In genomic region chr3:50365842-50366220, GRCh38 we compare ENCODE assay signal across 6 cellular contexts. TPM values are rescaled to one million over a fixed set of nuclear protein-coding genes. Genes with fewer than 3 reads are reported as not detected.
DNase-seq lines count a peak whose midpoint lies in the region; ATAC-seq lines count a peak whose summit lies in the region.

No MANE protein-coding gene starts in this region.

- DNase-seq in CD8-positive, alpha-beta memory T cell = no peak
- DNase-seq in activated CD4-positive, alpha-beta memory T cell treated with anti-CD3 and anti-CD28 coated beads for 36 hours = no peak
- DNase-seq in mesendoderm (no peak), amygdala (lab: John Stamatoyannopoulos, UW) (no peak), NK-92 (lab: John Stamatoyannopoulos, UW; ENCODE audit: unreplicated experiment) (no peak)

- H3K27ac Mint-ChIP-seq in CD8-positive, alpha-beta memory T cell = peak overlapping the region; percentile 89 to 99 (median 94)
- no peak overlapping the region for H3K27ac Mint-ChIP-seq in activated CD4-positive, alpha-beta memory T cell treated with anti-CD3 and anti-CD28 coated beads for 36 hours

- no peak overlapping the region for H2BK120ac ChIP-seq in mesendoderm (ENCODE audit: low read depth, low read length)

- peak overlapping the region; percentile 65 for H3K56ac ChIP-seq in mesendoderm (ENCODE audit: low read length)

- no peaks in the 10 kb centered on the region for H3K9me3 Mint-ChIP-seq in CD8-positive, alpha-beta memory T cell
- H3K9me3 Mint-ChIP-seq in activated CD4-positive, alpha-beta memory T cell treated with anti-CD3 and anti-CD28 coated beads for 36 hours = no peaks in the 10 kb centered on the region

- peak overlapping the region; percentile 80 to 96 (median 88) for H3K4me3 Mint-ChIP-seq in CD8-positive, alpha-beta memory T cell
- H3K4me3 Mint-ChIP-seq in activated CD4-positive, alpha-beta memory T cell treated with anti-CD3 and anti-CD28 coated beads for 36 hours = peak overlapping the region; percentile 75

- ATAC-seq in HG02759 (IDR thresholded peaks at IDR 0.05; ENCODE audit: unreplicated experiment) = no peak

- H3K79me1 ChIP-seq in mesendoderm (ENCODE audit: low read length) = no peaks in the 10 kb centered on the region

- H3K4me3 ChIP-seq in CD8-positive, alpha-beta memory T cell (ENCODE audit: low read length) = peak overlapping the region; percentile 94
- no peak overlapping the region for H3K4me3 ChIP-seq in mesendoderm (ENCODE audit: low read length)

- no peak overlapping the region for H2BK15ac ChIP-seq in mesendoderm (replicated peaks; ENCODE audit: low read depth)

- no peaks in the 10 kb centered on the region for H3K27me3 ChIP-seq in CD8-positive, alpha-beta memory T cell (ENCODE audit: insufficient read depth, low read length, poor library complexity, severe bottlenecking)
- H3K27me3 ChIP-seq in mesendoderm (ENCODE audit: insufficient read depth, low read length, poor library complexity) = no peaks in the 10 kb centered on the region

- H3K18ac ChIP-seq in mesendoderm (ENCODE audit: low read length) = no peak overlapping the region

- peaks cover 14 to 48% (median 19%) of the 10 kb centered on the region in 3 donors for H3K4me1 Mint-ChIP-seq in CD8-positive, alpha-beta memory T cell
- H3K4me1 Mint-ChIP-seq in activated CD4-positive, alpha-beta memory T cell treated with anti-CD3 and anti-CD28 coated beads for 36 hours (ENCODE audit: low read depth) = peaks cover 20% of the 10 kb centered on the region

- H3K4me1 ChIP-seq in CD8-positive, alpha-beta memory T cell (ENCODE audit: insufficient read depth, low read length) = peaks cover 25% of the 10 kb centered on the region
- H3K4me1 ChIP-seq in mesendoderm (ENCODE audit: control insufficient read depth, low read depth, low read length) = no peaks in the 10 kb centered on the region

- H2BK5ac ChIP-seq in mesendoderm (ENCODE audit: low read length) = no peak overlapping the region

- CTCF ChIA-PET in CD8-positive, alpha-beta memory T cell (lab: Charles Lee) = interaction anchor here (0.8 to 1.5 kb wide), 8 partner anchors 10 to 203 kb away, joined by 3 to 7 read pairs (median 4); partner anchors contain the start of genes CYB561D2, HEMK1 and NPRL2
- CTCF ChIA-PET in activated CD4-positive, alpha-beta memory T cell treated with anti-CD3 and anti-CD28 coated beads for 36 hours (lab: Charles Lee) = interaction anchor here (1.0 to 2.2 kb wide), 2 partner anchors 172 to 177 kb away, joined by 4 to 11 read pairs; no protein-coding TSS in a partner anchor

- no peaks in the 10 kb centered on the region for H3K27me3 Mint-ChIP-seq in CD8-positive, alpha-beta memory T cell
- no peaks in the 10 kb centered on the region for H3K27me3 Mint-ChIP-seq in activated CD4-positive, alpha-beta memory T cell treated with anti-CD3 and anti-CD28 coated beads for 36 hours

- no peak overlapping the region for H3K4me2 ChIP-seq in mesendoderm (ENCODE audit: low read length)

- no CpG with 5 or more reads among the region's 5 CpGs for WGBS in mesendoderm (ENCODE audit: extremely low coverage, insufficient coverage, low lambda C conversion rate)

- H3K4ac ChIP-seq in mesendoderm (ENCODE audit: low read depth, low read length) = no peak overlapping the region

- H3K9ac ChIP-seq in mesendoderm (ENCODE audit: low read length) = peak overlapping the region; percentile 80

- no peak overlapping the region for H4K5ac ChIP-seq in mesendoderm (ENCODE audit: low read length)

- no peak overlapping the region for H4K8ac ChIP-seq in mesendoderm (ENCODE audit: low read depth, low read length)

- no peaks in the 10 kb centered on the region for H3K9me3 ChIP-seq in CD8-positive, alpha-beta memory T cell (ENCODE audit: low read length)

- H3K27ac ChIP-seq in CD8-positive, alpha-beta memory T cell (ENCODE audit: low read depth, low read length) = peak overlapping the region; percentile 88
- H3K27ac ChIP-seq in mesendoderm (ENCODE audit: low read depth, low read length) = no peak overlapping the region

- no peak overlapping the region for H2AK5ac ChIP-seq in mesendoderm (ENCODE audit: low read length)

- peaks cover 0 to 6% (median 0%) of the 10 kb centered on the region in 3 donors for H3K36me3 Mint-ChIP-seq in CD8-positive, alpha-beta memory T cell
- no peaks in the 10 kb centered on the region for H3K36me3 Mint-ChIP-seq in activated CD4-positive, alpha-beta memory T cell treated with anti-CD3 and anti-CD28 coated beads for 36 hours

- intact Hi-C loops in activated CD4-positive, alpha-beta memory T cell treated with anti-CD3 and anti-CD28 coated beads for 36 hours (cut with micrococcal nuclease) = loop anchor here (1.0 to 5.0 kb wide), 2 partner anchors 16 to 181 kb away; partner anchors contain the start of genes CYB561D2 and NPRL2

- H3K36me3 ChIP-seq in CD8-positive, alpha-beta memory T cell (ENCODE audit: insufficient read depth, low read length) = no peaks in the 10 kb centered on the region
- H3K36me3 ChIP-seq in mesendoderm (ENCODE audit: control insufficient read depth, insufficient read depth, low read length) = no peaks in the 10 kb centered on the region

- POLR2A ChIA-PET in CD8-positive, alpha-beta memory T cell (lab: Charles Lee) = interaction anchor here (0.5 to 1.6 kb wide), 8 partner anchors 12 to 287 kb away, joined by 3 to 9 read pairs (median 4); no protein-coding TSS in a partner anchor
- POLR2A ChIA-PET in activated CD4-positive, alpha-beta memory T cell treated with anti-CD3 and anti-CD28 coated beads for 36 hours (lab: Charles Lee) = interaction anchor here (0.8 to 1.7 kb wide), 3 partner anchors 15 to 29 kb away, joined by 3 to 5 read pairs (median 4); partner anchors contain the start of genes CYB561D2 and NPRL2

- H3K23ac ChIP-seq in mesendoderm (ENCODE audit: low read length) = no peak overlapping the region

- H3K79me2 ChIP-seq in mesendoderm (ENCODE audit: control insufficient read depth, insufficient read depth, low read length) = no peaks in the 10 kb centered on the region

RNA-seq across cellular contexts. Expression of gene TMEM115, which starts 6.5 kb away (rescaled TPM):
- 10 to 100 TPM; 30.5 to 33.2 TPM for total RNA-seq in CD8-positive, alpha-beta memory T cell
- 47.2 TPM for polyA plus RNA-seq in CD8-positive, alpha-beta memory T cell
- total RNA-seq in activated CD4-positive, alpha-beta memory T cell treated with anti-CD3 and anti-CD28 coated beads for 36 hours = 10 to 100 TPM; 16.0 TPM
- polyA plus RNA-seq in mesendoderm (2013, experiment 1 of 2) = 24.8 TPM
- 23.9 TPM for polyA plus RNA-seq in mesendoderm (2013, experiment 2 of 2)

RNA-seq across cellular contexts. Expression of gene CYB561D2, which starts 15.2 kb away (rescaled TPM):
- 10 to 100 TPM; 32.4 to 37.7 TPM for total RNA-seq in CD8-positive, alpha-beta memory T cell
- polyA plus RNA-seq in CD8-positive, alpha-beta memory T cell = 78.2 TPM
- total RNA-seq in activated CD4-positive, alpha-beta memory T cell treated with anti-CD3 and anti-CD28 coated beads for 36 hours = 10 to 100 TPM; 17.8 to 20.1 TPM
- 7.8 TPM for polyA plus RNA-seq in mesendoderm (2013, experiment 1 of 2)
- polyA plus RNA-seq in mesendoderm (2013, experiment 2 of 2) = 8.6 TPM

RNA-seq across cellular contexts. Expression of gene NPRL2, which starts 15.3 kb away (rescaled TPM):
- 10 to 100 TPM; 44.6 to 48.0 TPM for total RNA-seq in CD8-positive, alpha-beta memory T cell
- polyA plus RNA-seq in CD8-positive, alpha-beta memory T cell = 59.5 TPM
- total RNA-seq in activated CD4-positive, alpha-beta memory T cell treated with anti-CD3 and anti-CD28 coated beads for 36 hours = 10 to 100 TPM; 33.2 to 35.8 TPM
- 9.4 TPM for polyA plus RNA-seq in mesendoderm (2013, experiment 1 of 2)
- polyA plus RNA-seq in mesendoderm (2013, experiment 2 of 2) = 9.6 TPM

RNA-seq across cellular contexts. Expression of gene ZMYND10, which starts 20.3 kb away (rescaled TPM):
- 1 to 10 TPM in 1 of 2 experiments, under 1 TPM in 1; 0.97 to 1.3 TPM for total RNA-seq in CD8-positive, alpha-beta memory T cell
- 1.1 TPM for polyA plus RNA-seq in CD8-positive, alpha-beta memory T cell
- total RNA-seq in activated CD4-positive, alpha-beta memory T cell treated with anti-CD3 and anti-CD28 coated beads for 36 hours = under 1 TPM; 0.94 to 1.00 TPM
- polyA plus RNA-seq in mesendoderm (2013, experiment 1 of 2) = 0.18 TPM
- 0.13 TPM for polyA plus RNA-seq in mesendoderm (2013, experiment 2 of 2)

RNA-seq across cellular contexts. Expression of gene RASSF1, which starts 25.2 kb away (rescaled TPM):
- total RNA-seq in CD8-positive, alpha-beta memory T cell = 10 to 100 TPM; 70.8 to 71.9 TPM
- polyA plus RNA-seq in CD8-positive, alpha-beta memory T cell = 152 TPM
- total RNA-seq in activated CD4-positive, alpha-beta memory T cell treated with anti-CD3 and anti-CD28 coated beads for 36 hours = 10 to 100 TPM; 48.8 to 52.6 TPM
- polyA plus RNA-seq in mesendoderm (2013, experiment 1 of 2) = 6.8 TPM
- polyA plus RNA-seq in mesendoderm (2013, experiment 2 of 2) = 7.2 TPM
